ENCODE assay signal across 13 cellular contexts in genomic region chr16:47978491-47979490, GRCh38.
DNase-seq lines count a peak whose midpoint lies in the region; ATAC-seq, FAIRE-seq and TF ChIP-seq lines count a peak whose summit lies in the region.
"Had no signal": no experiment of that assay in that cellular context is flagged by ENCODE, and none has a peak within 500 bp of the region (broad histone marks: within the 10 kb centered on the region; RNA-seq: fewer than 3 reads in every experiment).

No MANE protein-coding gene starts in this region.

- intact Hi-C loops in K562 (cut with micrococcal nuclease) = no loop called here

- H3K9me3 Mint-ChIP-seq in neural crest cell = no peaks in the 10 kb centered on the region

- peaks cover 47% of the 10 kb centered on the region for H3K4me1 Mint-ChIP-seq in neural crest cell

- 3% methylated on average over 9 of the region's 9 CpGs for WGBS in K562 (ENCODE audit: insufficient coverage, low coverage, missing lambda C conversion rate)

- no peak for TF ChIP-seq POLR2A in K562 (conservative IDR thresholded peaks at IDR 0.05)

- H3K79me2 ChIP-seq in Karpas-422 (ENCODE audit: low read length) (no peaks in the 10 kb centered on the region), K562 (ENCODE audit: control insufficient read depth, insufficient read depth, low read length) (no peaks in the 10 kb centered on the region)

- no peaks in the 10 kb centered on the region for H3K27me3 ChIP-seq in Karpas-422 (ENCODE audit: low read length)
- no peaks in the 10 kb centered on the region; a peak in 1 of 5 replicates for H3K27me3 ChIP-seq in K562 (ENCODE audit: control insufficient read depth in 2 of 2, insufficient read depth in 2 of 2, low read length in 2 of 2)
- H3K27me3 ChIP-seq: BLaER1 had no signal

- H3K27me3 Mint-ChIP-seq in neural crest cell (ENCODE audit: low read depth) = no peaks in the 10 kb centered on the region

- POLR2A ChIA-PET in K562 (lab: Yijun Ruan, JAX) = no interaction called here

- no peak for TF ChIP-seq RAD21 in K562 (CRISPR knock-in tag; conservative IDR thresholded peaks at IDR 0.05 in 1 of 2, IDR thresholded peaks at IDR 0.05 in 1 of 2)

- FAIRE-seq in K562 (lab: Jason Lieb, UNC) = no peak
- FAIRE-seq: GM18507 had no signal

- H3K4me2 ChIP-seq in Karpas-422 (ENCODE audit: low read depth, low read length, poor library complexity, severe bottlenecking) (peak overlapping the region; percentile 97), K562 (ENCODE audit: insufficient read depth, low read length) (no peak overlapping the region)
- H3K4me2 ChIP-seq: BLaER1 had no signal

- BruUV-seq in K562 (replicated peaks; lab: Mats Ljungman, UMichigan) = no TSS peak

- TF ChIP-seq CTCF in K562 (IDR thresholded peaks at IDR 0.05 in 2 of 3, conservative IDR thresholded peaks at IDR 0.05 in 1 of 3; ENCODE audit: insufficient read depth in 2 of 3, low read depth in 1 of 3, low read length in 3 of 3) (no peak), neural crest cell (conservative IDR thresholded peaks at IDR 0.05) (no peak)

- DNase-seq in DMS79 (lab: John Stamatoyannopoulos, UW) = peak; percentile 67
- peak; percentile 83 for DNase-seq in Karpas-422
- DNase-seq in K562 (ENCODE audit: extremely low read depth in 1 of 4, low spot score in 3 of 4) = no peak
- no peak for DNase-seq in neural crest cell (ENCODE audit: low read depth, low spot score)
- DNase-seq in NCI-H2196 (lab: John Stamatoyannopoulos, UW; ENCODE audit: unreplicated experiment) = no peak
- no peak for DNase-seq in stimulated activated CD4-positive, alpha-beta T cell treated with anti-CD3 and anti-CD28 coated beads, Interleukin-2, amount 100 ng/mL, for 48 hours
- no peak for DNase-seq in pons (ENCODE audit: low spot score)
- DNase-seq: HCEC 1CT; NCI-H1417 treated with DMSO at 0.1 percent for 48 hours; NK-92 treated with Interleukin-12 subunit alpha and Interleukin-12 subunit beta, amount 100 ng/mL, for 24 hours; OCI-M1 had no signal

- H3K4me3 ChIP-seq in Karpas-422 (ENCODE audit: low read length) = peak overlapping the region; percentile 64
- no peak overlapping the region for H3K4me3 ChIP-seq in K562
- H3K4me3 ChIP-seq: BLaER1 had no signal

- H4K20me1 ChIP-seq in Karpas-422 (ENCODE audit: insufficient read depth, low read depth, low read length) = no peaks in the 10 kb centered on the region
- H4K20me1 ChIP-seq in K562 (replicated peaks; ENCODE audit: control insufficient read depth, insufficient read depth, low read length) = no peaks in the 10 kb centered on the region
- H4K20me1 ChIP-seq: BLaER1 had no signal

- H3K4me1 ChIP-seq in Karpas-422 (ENCODE audit: low read length) (peaks cover 71% of the 10 kb centered on the region), K562 (replicated peaks in 1 of 2; ENCODE audit: control insufficient read depth in 2 of 2, insufficient read depth in 2 of 2, low read length in 2 of 2) (no peaks in the 10 kb centered on the region)
- H3K4me1 ChIP-seq: BLaER1 had no signal

- H3K36me3 Mint-ChIP-seq in neural crest cell (ENCODE audit: low read depth) = no peaks in the 10 kb centered on the region

- peak overlapping the region; percentile 15 for H3K27ac Mint-ChIP-seq in neural crest cell (ENCODE audit: unreplicated experiment)

- H3K9me3 ChIP-seq in Karpas-422 (ENCODE audit: low read length) = no peaks in the 10 kb centered on the region
- H3K9me3 ChIP-seq in K562 (replicated peaks; ENCODE audit: control insufficient read depth, insufficient read depth, low read depth, low read length) = no peaks in the 10 kb centered on the region
- H3K9me3 ChIP-seq: BLaER1 had no signal

- no peaks in the 10 kb centered on the region for H3K36me3 ChIP-seq in Karpas-422 (ENCODE audit: insufficient read depth, low read length)
- no peaks in the 10 kb centered on the region for H3K36me3 ChIP-seq in K562 (ENCODE audit: control insufficient read depth, insufficient read depth, low read length)
- H3K36me3 ChIP-seq: BLaER1 had no signal

- TF ChIP-seq EP300 in K562 (IDR thresholded peaks at IDR 0.05; ENCODE audit: low read length) = no peak

- H3K9me2 ChIP-seq in Karpas-422 (replicated peaks; ENCODE audit: insufficient read depth, low read length) = no peaks in the 10 kb centered on the region

- no peaks in the 10 kb centered on the region for H3K9me1 ChIP-seq in K562 (ENCODE audit: control insufficient read depth, insufficient read depth, low read length)

- H3K4me3 Mint-ChIP-seq in neural crest cell = peak overlapping the region; percentile 13

- CTCF ChIA-PET in K562 (lab: Yijun Ruan, JAX; ENCODE audit: low intra/inter-chr PET ratio) = no interaction called here

- peak overlapping the region; percentile 100 for H3K27ac ChIP-seq in Karpas-422 (ENCODE audit: low read length)
- H3K27ac ChIP-seq in K562 (ENCODE audit: extremely low read depth, low read depth, low read length) = no peak overlapping the region
- H3K27ac ChIP-seq: BLaER1 had no signal

- in situ Hi-C loops in K562 (cut with MboI) = no loop called here

- ATAC-seq in K562 = no peak

- H3K9ac ChIP-seq in Karpas-422 (ENCODE audit: low read length) (peak overlapping the region; percentile 89), K562 (ENCODE audit: insufficient read depth in 1 of 2, low read depth in 2 of 2, low read length in 2 of 2) (no peak overlapping the region)
- H3K9ac ChIP-seq: BLaER1 had no signal

- H2AFZ ChIP-seq in Karpas-422 (ENCODE audit: low read length) = no peak overlapping the region
- no peak overlapping the region for H2AFZ ChIP-seq in K562 (ENCODE audit: low read depth, low read length)

TF ChIP-seq in K562, 482 proteins besides CTCF, POLR2A, EP300 and RAD21:
- TF ChIP-seq MAFG (tag; conservative IDR thresholded peaks at IDR 0.05) (peak; percentile 58), ZNF316 (IDR thresholded peaks at IDR 0.05) (peak; percentile 64; the same call in 1 of the 2 replicates), MAFK (IDR thresholded peaks at IDR 0.05; ENCODE audit: low read length) (peak; percentile 13; the same call in 1 of the 2 replicates)
- TF ChIP-seq, protein P1, sequence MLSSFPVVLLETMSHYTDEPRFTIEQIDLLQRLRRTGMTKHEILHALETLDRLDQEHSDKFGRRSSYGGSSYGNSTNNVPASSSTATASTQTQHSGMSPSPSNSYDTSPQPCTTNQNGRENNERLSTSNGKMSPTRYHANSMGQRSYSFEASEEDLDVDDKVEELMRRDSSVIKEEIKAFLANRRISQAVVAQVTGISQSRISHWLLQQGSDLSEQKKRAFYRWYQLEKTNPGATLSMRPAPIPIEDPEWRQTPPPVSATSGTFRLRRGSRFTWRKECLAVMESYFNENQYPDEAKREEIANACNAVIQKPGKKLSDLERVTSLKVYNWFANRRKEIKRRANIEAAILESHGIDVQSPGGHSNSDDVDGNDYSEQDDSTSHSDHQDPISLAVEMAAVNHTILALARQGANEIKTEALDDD (IDR thresholded peaks at IDR 0.05) = no peak

Comparison
In these comparisons a context has a peak if more than half of its experiments do, and no peak if none do; other contexts are left out.
1. DNase-seq: peak in DMS79 (single experiment) and Karpas-422 (single experiment); none in K562 (0 of 4), neural crest cell (single experiment), NCI-H2196 (single experiment), stimulated activated CD4-positive, alpha-beta T cell treated with anti-CD3 and anti-CD28 coated beads, Interleukin-2, amount 100 ng/mL, for 48 hours (0 of 2) and pons (single experiment).